8 cellular contexts compared by ENCODE assay signal in the genomic region with DNA sequence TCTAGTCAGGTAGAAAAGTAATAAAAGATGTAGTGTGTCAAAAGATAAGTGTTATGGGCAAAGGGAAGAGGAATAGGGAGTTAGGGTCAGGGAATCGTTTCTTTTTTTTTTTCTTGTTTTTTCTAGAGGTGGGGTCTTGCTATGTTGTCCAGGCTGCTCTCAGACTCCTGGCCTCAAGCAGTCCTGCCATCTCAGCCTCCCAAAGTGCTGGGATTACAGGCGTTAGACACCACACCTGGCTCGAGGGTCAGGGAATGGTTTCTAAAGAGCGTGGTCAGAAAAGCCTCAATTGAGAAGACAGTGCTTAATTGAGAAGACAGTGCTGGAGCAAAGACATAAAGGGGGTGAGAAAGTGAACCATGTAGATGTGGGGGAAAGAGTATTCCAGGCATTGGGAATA.
"Had no signal": no experiment of that assay in that cellular context is flagged by ENCODE, and none has a peak within 500 bp of the region (broad histone marks: within the 10 kb centered on the region; RNA-seq: fewer than 3 reads in every experiment).

No MANE protein-coding gene starts in this region.

- DNase-seq: GM23248, GOT3, H7, HFFc6, IMR-90 had no signal

- H3K9ac ChIP-seq: GM23248 had no signal

- H3K4me3 Mint-ChIP-seq: HFFc6 had no signal

- H3K27ac Mint-ChIP-seq: HFFc6 had no signal

- H3K9me3 ChIP-seq: HAP-1 had no signal

- H3K9me3 Mint-ChIP-seq: HFFc6 had no signal

- ATAC-seq: HCT116 had no signal

- H3K4me3 ChIP-seq: GM23248, HAP-1 had no signal

- H3K4me1 ChIP-seq: HAP-1 had no signal

- H3K27ac ChIP-seq: GM23248, HL-60 had no signal

- H2AFZ ChIP-seq: GM23248 had no signal
